14 cellular contexts compared by ENCODE assay signal in the genomic region with DNA sequence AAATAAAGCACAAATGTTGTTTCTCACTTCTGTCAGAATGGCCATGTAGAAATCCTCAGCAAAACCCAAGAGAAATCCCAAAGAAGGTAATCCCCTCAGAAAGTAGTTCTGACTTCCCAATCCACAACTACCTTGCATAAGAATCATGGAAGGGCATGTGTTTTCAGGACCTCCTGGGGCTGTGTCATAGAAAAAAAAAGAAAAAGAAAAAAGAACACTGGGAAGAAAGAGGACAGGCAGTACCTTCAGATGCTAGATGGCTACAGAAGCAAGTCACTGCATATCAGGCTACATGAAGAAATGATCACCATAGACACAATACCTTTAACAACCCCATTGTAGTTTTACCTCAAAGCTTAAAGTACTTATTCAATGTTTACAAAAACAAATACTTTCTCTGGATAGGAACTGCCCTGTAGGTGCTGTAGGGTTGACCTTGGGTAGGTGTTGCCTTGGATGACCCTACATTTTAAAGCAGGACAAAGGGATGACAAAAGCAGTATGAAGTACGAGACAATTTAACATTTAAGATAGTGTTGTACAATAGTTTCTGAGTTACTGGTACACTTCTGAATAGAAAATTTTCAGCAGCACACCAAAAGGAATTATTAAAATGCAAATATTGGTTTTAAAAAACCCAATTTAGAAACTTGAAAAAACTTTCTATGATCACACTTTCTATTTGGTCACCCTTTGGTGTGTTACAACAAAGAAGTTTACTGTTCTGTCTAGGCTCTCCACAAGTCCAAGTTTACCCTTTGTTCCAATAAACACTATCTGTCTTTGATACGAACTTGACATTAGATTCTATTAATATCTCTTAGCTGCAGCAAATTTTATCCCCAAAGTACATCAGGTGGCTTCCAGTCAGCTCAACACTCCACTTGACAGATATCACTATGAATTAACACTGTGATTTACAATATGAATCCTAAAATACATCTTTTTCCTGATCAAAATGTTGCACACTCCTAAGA. TPM values are rescaled to one million over a fixed set of nuclear protein-coding genes. Genes with fewer than 3 reads are reported as not detected.
DNase-seq lines count a peak whose midpoint lies in the region; ATAC-seq and TF ChIP-seq lines count a peak whose summit lies in the region.
"Had no signal": no experiment of that assay in that cellular context is flagged by ENCODE, and none has a peak within 500 bp of the region (broad histone marks: within the 10 kb centered on the region; RNA-seq: fewer than 3 reads in every experiment).

No MANE protein-coding gene starts in this region.

- H3K4me1 ChIP-seq in H9 (ENCODE audit: insufficient read depth, low read length) = peaks cover 4% of the 10 kb centered on the region; the same call in 1 of the 2 replicates

- H3K9me3 Mint-ChIP-seq in H9 (no peaks in the 10 kb centered on the region), WTC11 (no peaks in the 10 kb centered on the region)
- no peaks in the 10 kb centered on the region for H3K9me3 Mint-ChIP-seq in stimulated activated memory B cell treated with anti-CD40 and anti-IgM and Interleukin-4, amounts not matched to agents 10 μg/mL and 1 μg/mL and 100 μg/mL, for 72 hours
- H3K9me3 Mint-ChIP-seq in effector memory CD8-positive, alpha-beta T cell = no peaks in the 10 kb centered on the region
- no peaks in the 10 kb centered on the region for H3K9me3 Mint-ChIP-seq in stimulated activated effector memory CD8-positive, alpha-beta T cell treated with anti-CD3 and anti-CD28 coated beads, Interleukin-12 subunit alpha, Interleukin-12 subunit beta, amount 100 ng/mL, for 72 hours
- H3K9me3 Mint-ChIP-seq: activated naive CD4-positive, alpha-beta T cell treated with anti-CD3 and anti-CD28 coated beads for 36 hours had no signal

- no peak overlapping the region for H2BK20ac ChIP-seq in H9 (ENCODE audit: low read depth, low read length, poor library complexity, severe bottlenecking)

- no peak overlapping the region for H2BK5ac ChIP-seq in H9 (ENCODE audit: insufficient read length, low read length)

- H4K8ac ChIP-seq in H9 (replicated peaks; ENCODE audit: insufficient read length, low read depth, low read length) = no peak overlapping the region

- H4K20me1 ChIP-seq in H9 (ENCODE audit: control insufficient read depth, insufficient read depth, insufficient read length) = no peaks in the 10 kb centered on the region

- peak overlapping the region in 2 of 3 experiments; percentile 53 to 82; a peak in 3 of 7 replicates for H3K27ac Mint-ChIP-seq in H9
- H3K27ac Mint-ChIP-seq in WTC11 = no peak overlapping the region
- peak overlapping the region; percentile 27 for H3K27ac Mint-ChIP-seq in stimulated activated memory B cell treated with anti-CD40 and anti-IgM and Interleukin-4, amounts not matched to agents 10 μg/mL and 1 μg/mL and 100 μg/mL, for 72 hours
- no peak overlapping the region for H3K27ac Mint-ChIP-seq in effector memory CD8-positive, alpha-beta T cell
- H3K27ac Mint-ChIP-seq in stimulated activated effector memory CD8-positive, alpha-beta T cell treated with anti-CD3 and anti-CD28 coated beads, Interleukin-12 subunit alpha, Interleukin-12 subunit beta, amount 100 ng/mL, for 72 hours = no peak overlapping the region
- H3K27ac Mint-ChIP-seq: activated CD8-positive, alpha-beta memory T cell treated with anti-CD3 and anti-CD28 coated beads, Interleukin-2, amount 10 ng/mL, durations not matched to agents 7 days and 5 days; activated naive CD4-positive, alpha-beta T cell treated with anti-CD3 and anti-CD28 coated beads for 36 hours had no signal

- H4K5ac ChIP-seq in H9 (ENCODE audit: insufficient read length, low read depth, low read length) = no peak overlapping the region

- H3K4me1 Mint-ChIP-seq in H9 = peaks cover 45 to 48% of the 10 kb centered on the region in 2 experiments
- H3K4me1 Mint-ChIP-seq in WTC11 = peaks cover 45% of the 10 kb centered on the region
- peaks cover 75% of the 10 kb centered on the region for H3K4me1 Mint-ChIP-seq in stimulated activated memory B cell treated with anti-CD40 and anti-IgM and Interleukin-4, amounts not matched to agents 10 μg/mL and 1 μg/mL and 100 μg/mL, for 72 hours
- peaks cover 38 to 50% of the 10 kb centered on the region in 2 donors for H3K4me1 Mint-ChIP-seq in effector memory CD8-positive, alpha-beta T cell (ENCODE audit: low read depth in 2 of 2)
- H3K4me1 Mint-ChIP-seq in stimulated activated effector memory CD8-positive, alpha-beta T cell treated with anti-CD3 and anti-CD28 coated beads, Interleukin-12 subunit alpha, Interleukin-12 subunit beta, amount 100 ng/mL, for 72 hours = peaks cover 48% of the 10 kb centered on the region

- no peak overlapping the region for H3K4ac ChIP-seq in H9 (ENCODE audit: low read depth, low read length)

- peaks cover 25% of the 10 kb centered on the region for H3K79me2 ChIP-seq in H9 (ENCODE audit: insufficient read depth, low read length)

- no peak overlapping the region for H3K56ac ChIP-seq in H9 (ENCODE audit: insufficient read length, low read depth, low read length)

- H4K91ac ChIP-seq in H9 (ENCODE audit: insufficient read length, low read depth, low read length) = no peak overlapping the region

- intact Hi-C loops in left ventricle myocardium superior (cut with micrococcal nuclease) = no loop called here

- no peak overlapping the region for H2AK5ac ChIP-seq in H9 (ENCODE audit: insufficient read length, low read length)

- H3K79me1 ChIP-seq in H9 (ENCODE audit: insufficient read depth, low read depth, low read length, poor library complexity, severe bottlenecking) = peaks cover 22% of the 10 kb centered on the region

- H2BK120ac ChIP-seq in H9 (ENCODE audit: low read depth, low read length, poor library complexity, severe bottlenecking) = no peak overlapping the region

- H3K27ac ChIP-seq in H9 (ENCODE audit: insufficient read length, low read depth, low read length) = no peak overlapping the region
- H3K27ac ChIP-seq: BLaER1 had no signal

- H2BK12ac ChIP-seq in H9 (ENCODE audit: insufficient read length, low read depth, low read length) = no peak overlapping the region

- H3K18ac ChIP-seq in H9 (ENCODE audit: insufficient read length, low read depth, low read length) = no peak overlapping the region

- no peak overlapping the region for H2AFZ ChIP-seq in H9 (ENCODE audit: low read length)

- TF ChIP-seq CTCF in H9 (conservative IDR thresholded peaks at IDR 0.05) (no peak), WTC11 (IDR thresholded peaks at IDR 0.05) (no peak)

- ATAC-seq in WTC11 (peak; percentile 75), left ventricle myocardium superior (peak; percentile 71)
- ATAC-seq in stimulated activated memory B cell treated with anti-CD40 and anti-IgM and Interleukin-4, amounts not matched to agents 10 μg/mL and 1 μg/mL and 100 μg/mL, for 72 hours = no peak
- no peak for ATAC-seq in effector memory CD8-positive, alpha-beta T cell (replicated peaks)
- ATAC-seq in stimulated activated effector memory CD8-positive, alpha-beta T cell treated with anti-CD3 and anti-CD28 coated beads, Interleukin-12 subunit alpha, Interleukin-12 subunit beta, amount 100 ng/mL, for 72 hours = no peak
- ATAC-seq: activated CD8-positive, alpha-beta memory T cell treated with anti-CD3 and anti-CD28 coated beads, Interleukin-2, amount 10 ng/mL, durations not matched to agents 7 days and 5 days had no signal

- CTCF ChIA-PET in WTC11 (lab: Charles Lee) = interaction anchor here (1.1 kb wide), 1 partner anchor 24 kb away, joined by 6 read pairs; a partner anchor contains a TSS

- DNase-seq in H9 = no peak
- no peak for DNase-seq in WTC11 (ENCODE audit: low spot score)
- no peak for DNase-seq in left ventricle myocardium superior
- no peak for DNase-seq in effector memory CD8-positive, alpha-beta T cell
- DNase-seq in stimulated activated effector memory CD8-positive, alpha-beta T cell treated with anti-CD3 and anti-CD28 coated beads, Interleukin-12 subunit alpha, Interleukin-12 subunit beta, amount 100 ng/mL, for 72 hours (ENCODE audit: low spot score in 2 of 2) = no peak
- DNase-seq in NAMALWA (ENCODE audit: low spot score) = no peak
- DNase-seq: activated CD8-positive, alpha-beta memory T cell treated with anti-CD3 and anti-CD28 coated beads, Interleukin-2, amount 10 ng/mL, durations not matched to agents 7 days and 5 days; activated naive CD4-positive, alpha-beta T cell treated with anti-CD3 and anti-CD28 coated beads for 36 hours; foreskin fibroblast; MV-4-11; posterior cingulate gyrus had no signal

- WGBS in H9 (ENCODE audit: extremely low coverage, insufficient read length, low lambda C conversion rate) = no CpG with 5 or more reads among the region's 2 CpGs

- H3K23me2 ChIP-seq in H9 (ENCODE audit: insufficient read length, low read depth, low read length, poor library complexity, severe bottlenecking) = peaks cover 9% of the 10 kb centered on the region

- H3K4me2 ChIP-seq in H9 (ENCODE audit: insufficient read depth, insufficient read length, low read length) = peak overlapping the region; percentile 33
- H3K4me2 ChIP-seq: BLaER1 had no signal

- POLR2A ChIA-PET in WTC11 (lab: Charles Lee) = interaction anchor here (0.6 kb wide), 1 partner anchor 9 kb away, joined by 3 read pairs; no protein-coding TSS in a partner anchor

- H3K9ac ChIP-seq in H9 (ENCODE audit: extremely low read depth, insufficient read length, low read length) = no peak overlapping the region
- H3K9ac ChIP-seq: BLaER1 had no signal

- no peak overlapping the region for H2BK15ac ChIP-seq in H9 (ENCODE audit: low read depth, low read length)

- no peak overlapping the region for H3K14ac ChIP-seq in H9 (ENCODE audit: insufficient read depth, low read length)

- H3K23ac ChIP-seq in H9 (ENCODE audit: insufficient read length, low read depth, low read length) = no peak overlapping the region

- H3K9me3 ChIP-seq in H9 (ENCODE audit: control insufficient read depth, low read depth, low read length) = no peaks in the 10 kb centered on the region
- H3K9me3 ChIP-seq: BLaER1, tibial nerve had no signal

- H3K27me3 Mint-ChIP-seq in H9 (ENCODE audit: low read depth) (no peaks in the 10 kb centered on the region; the same call in 1 of the 2 replicates), WTC11 (ENCODE audit: low read depth) (no peaks in the 10 kb centered on the region)
- no peaks in the 10 kb centered on the region for H3K27me3 Mint-ChIP-seq in stimulated activated memory B cell treated with anti-CD40 and anti-IgM and Interleukin-4, amounts not matched to agents 10 μg/mL and 1 μg/mL and 100 μg/mL, for 72 hours
- H3K27me3 Mint-ChIP-seq in effector memory CD8-positive, alpha-beta T cell = no peaks in the 10 kb centered on the region
- H3K27me3 Mint-ChIP-seq: activated CD8-positive, alpha-beta memory T cell treated with anti-CD3 and anti-CD28 coated beads, Interleukin-2, amount 10 ng/mL, durations not matched to agents 7 days and 5 days had no signal

- peaks cover 10 to 33% (median 25%) of the 10 kb centered on the region in 3 experiments; a peak in 5 of 7 replicates for H3K36me3 Mint-ChIP-seq in H9 (ENCODE audit: insufficient read depth in 1 of 3, low read depth in 3 of 3)
- H3K36me3 Mint-ChIP-seq in WTC11 = peaks cover 11% of the 10 kb centered on the region
- H3K36me3 Mint-ChIP-seq in stimulated activated memory B cell treated with anti-CD40 and anti-IgM and Interleukin-4, amounts not matched to agents 10 μg/mL and 1 μg/mL and 100 μg/mL, for 72 hours = peaks cover 21% of the 10 kb centered on the region
- H3K36me3 Mint-ChIP-seq in effector memory CD8-positive, alpha-beta T cell (ENCODE audit: insufficient read depth) = peaks cover 10% of the 10 kb centered on the region
- H3K36me3 Mint-ChIP-seq in stimulated activated effector memory CD8-positive, alpha-beta T cell treated with anti-CD3 and anti-CD28 coated beads, Interleukin-12 subunit alpha, Interleukin-12 subunit beta, amount 100 ng/mL, for 72 hours = peaks cover 44% of the 10 kb centered on the region

- no peak overlapping the region for H3T11ph ChIP-seq in H9 (ENCODE audit: low read length)

- no peaks in the 10 kb centered on the region for H3K27me3 ChIP-seq in H9 (ENCODE audit: insufficient read depth, low read length)
- H3K27me3 ChIP-seq: BLaER1, tibial nerve had no signal

- H3K4me3 Mint-ChIP-seq in H9 (peak overlapping the region; percentile 12 to 27; a peak in 3 of 5 replicates), WTC11 (peak overlapping the region; percentile 10)
- no peak overlapping the region for H3K4me3 Mint-ChIP-seq in stimulated activated memory B cell treated with anti-CD40 and anti-IgM and Interleukin-4, amounts not matched to agents 10 μg/mL and 1 μg/mL and 100 μg/mL, for 72 hours
- no peak overlapping the region for H3K4me3 Mint-ChIP-seq in effector memory CD8-positive, alpha-beta T cell
- no peak overlapping the region for H3K4me3 Mint-ChIP-seq in stimulated activated effector memory CD8-positive, alpha-beta T cell treated with anti-CD3 and anti-CD28 coated beads, Interleukin-12 subunit alpha, Interleukin-12 subunit beta, amount 100 ng/mL, for 72 hours
- H3K4me3 Mint-ChIP-seq: activated CD8-positive, alpha-beta memory T cell treated with anti-CD3 and anti-CD28 coated beads, Interleukin-2, amount 10 ng/mL, durations not matched to agents 7 days and 5 days; activated naive CD4-positive, alpha-beta T cell treated with anti-CD3 and anti-CD28 coated beads for 36 hours had no signal

RNA-seq across cellular contexts. Expression of a gene that starts 5.0 kb away (rescaled TPM):
- total RNA-seq in H9 (2021) (25.4 and 28.2 TPM in 2 replicates), WTC11 (2021) (26.3 to 31.4 TPM (median 27.3 TPM) in 3 replicates), left ventricle myocardium superior (17.4 TPM)

RNA-seq across cellular contexts. Expression of a gene that starts 23.4 kb away (rescaled TPM):
- 17.6 and 18.4 TPM in 2 replicates for total RNA-seq in H9 (2021)
- 31.0 to 32.6 TPM (median 32.2 TPM) in 3 replicates for total RNA-seq in WTC11 (2021)
- total RNA-seq in left ventricle myocardium superior = 1.5 TPM

Comparison
In these comparisons a context has a peak if more than half of its experiments do, and no peak if none do; other contexts are left out.
1. H3K27ac Mint-ChIP-seq: peak in H9 (2 of 3) and stimulated activated memory B cell treated with anti-CD40 and anti-IgM and Interleukin-4, amounts not matched to agents 10 μg/mL and 1 μg/mL and 100 μg/mL, for 72 hours (single experiment); none in WTC11 (single experiment), effector memory CD8-positive, alpha-beta T cell (0 of 2) and stimulated activated effector memory CD8-positive, alpha-beta T cell treated with anti-CD3 and anti-CD28 coated beads, Interleukin-12 subunit alpha, Interleukin-12 subunit beta, amount 100 ng/mL, for 72 hours (single experiment).
2. H3K4me3 Mint-ChIP-seq: peak in H9 (2 of 2) and WTC11 (single experiment); none in stimulated activated memory B cell treated with anti-CD40 and anti-IgM and Interleukin-4, amounts not matched to agents 10 μg/mL and 1 μg/mL and 100 μg/mL, for 72 hours (single experiment), effector memory CD8-positive, alpha-beta T cell (0 of 2) and stimulated activated effector memory CD8-positive, alpha-beta T cell treated with anti-CD3 and anti-CD28 coated beads, Interleukin-12 subunit alpha, Interleukin-12 subunit beta, amount 100 ng/mL, for 72 hours (single experiment).
3. ATAC-seq: peak in WTC11 (single experiment) and left ventricle myocardium superior (single experiment); none in stimulated activated memory B cell treated with anti-CD40 and anti-IgM and Interleukin-4, amounts not matched to agents 10 μg/mL and 1 μg/mL and 100 μg/mL, for 72 hours (single experiment), effector memory CD8-positive, alpha-beta T cell (single experiment) and stimulated activated effector memory CD8-positive, alpha-beta T cell treated with anti-CD3 and anti-CD28 coated beads, Interleukin-12 subunit alpha, Interleukin-12 subunit beta, amount 100 ng/mL, for 72 hours (single experiment).